ENCODE assay signal across 8 cellular contexts in genomic region chr1:201495447-201496295, GRCh38. TPM values are rescaled to one million over a fixed set of nuclear protein-coding genes. Genes with fewer than 3 reads are reported as not detected.
DNase-seq lines count a peak whose midpoint lies in the region; ATAC-seq and TF ChIP-seq lines count a peak whose summit lies in the region.

No MANE protein-coding gene starts in this region.

- peak overlapping the region; percentile 100 for H3K27ac Mint-ChIP-seq in mesothelial cell of epicardium

- WGBS in thymus, result 96% methylated on average over 12 of the region's 12 CpGs

- H3K4me3 ChIP-seq in epithelial cell of esophagus (ENCODE audit: low read length) (no peak overlapping the region), thymus (ENCODE audit: low read length) (no peak overlapping the region)

- peak overlapping the region; percentile 9 for H3K4me3 Mint-ChIP-seq in mesothelial cell of epicardium

- H3K36me3 Mint-ChIP-seq in mesothelial cell of epicardium, result peaks cover 6% of the 10 kb centered on the region

- H3K4me1 Mint-ChIP-seq in mesothelial cell of epicardium, result peaks cover 70% of the 10 kb centered on the region

- H3K36me3 ChIP-seq in thymus (ENCODE audit: control insufficient read depth, insufficient read depth), result no peaks in the 10 kb centered on the region

- no peaks in the 10 kb centered on the region for H3K9me3 ChIP-seq in thymus (ENCODE audit: control insufficient read depth)

- peak overlapping the region; percentile 25 for H3K27ac ChIP-seq in thymus (ENCODE audit: low read depth)

- TF ChIP-seq CTCF in epithelial cell of esophagus (IDR thresholded peaks at IDR 0.05; ENCODE audit: insufficient read depth, low read depth, low read length, missing control alignments) (no peak), mesothelial cell of epicardium (IDR thresholded peaks at IDR 0.05; ENCODE audit: unreplicated experiment) (no peak)

- no peaks in the 10 kb centered on the region for H3K4me1 ChIP-seq in thymus (ENCODE audit: control insufficient read depth, insufficient read depth, low read length)

- no peaks in the 10 kb centered on the region for H3K27me3 Mint-ChIP-seq in mesothelial cell of epicardium (ENCODE audit: low read depth)

- peaks cover 5% of the 10 kb centered on the region for H3K9me3 Mint-ChIP-seq in mesothelial cell of epicardium

- no peaks in the 10 kb centered on the region for H3K27me3 ChIP-seq in thymus (ENCODE audit: control insufficient read depth, insufficient read depth)

- DNase-seq in NCI-H2171 treated with DMSO at 0.1 percent for 48 hours (lab: John Stamatoyannopoulos, UW), result peak; percentile 37
- DNase-seq in epithelial cell of esophagus (ENCODE audit: low read depth), result peak; percentile 78
- peak in 1 of 2 experiments; percentile 61 for DNase-seq in mesothelial cell of epicardium (ENCODE audit: low spot score in 2 of 2, unreplicated experiment in 2 of 2)
- no peak for DNase-seq in H4 (ENCODE audit: low spot score)
- DNase-seq in cerebellar cortex (ENCODE audit: low spot score), result no peak

- no peak for ATAC-seq in GM18519 (IDR thresholded peaks at IDR 0.05; ENCODE audit: low FRiP score, unreplicated experiment)
- ATAC-seq in GM18868 (IDR thresholded peaks at IDR 0.05; ENCODE audit: unreplicated experiment), result no peak

RNA-seq across cellular contexts. Expression of gene CSRP1, which starts 11.3 kb away (rescaled TPM):
- total RNA-seq in mesothelial cell of epicardium, result 10.4 to 11.4 TPM (median 10.7 TPM) in 3 replicates
- polyA plus RNA-seq in thymus, result 170 TPM
- total RNA-seq in H4 (2014; rRNA removed; shearing (Covaris generic)), result 402 and 518 TPM in 2 replicates

RNA-seq across cellular contexts. Expression of gene PHLDA3, which starts 26.7 kb away (rescaled TPM):
- total RNA-seq in mesothelial cell of epicardium, result 84.0 to 92.8 TPM (median 87.5 TPM) in 3 replicates
- polyA plus RNA-seq in thymus, result 31.7 TPM
- total RNA-seq in H4 (2014; rRNA removed; shearing (Covaris generic)), result 16.6 and 24.1 TPM in 2 replicates

RNA-seq across cellular contexts. Expression of gene NAV1, which starts 43.3 kb away (rescaled TPM):
- total RNA-seq in mesothelial cell of epicardium, result 88.8 to 95.9 TPM (median 95.4 TPM) in 3 replicates
- polyA plus RNA-seq in thymus, result 3.4 TPM
- 13.1 and 16.1 TPM in 2 replicates for total RNA-seq in H4 (2014; rRNA removed; shearing (Covaris generic))

Comparison
In these comparisons a context has a peak if more than half of its experiments do, and no peak if none do; other contexts are left out.
1. DNase-seq: peak in NCI-H2171 treated with DMSO at 0.1 percent for 48 hours (single experiment) and epithelial cell of esophagus (single experiment); none in H4 (single experiment) and cerebellar cortex (single experiment).
2. RNA of gene CSRP1, which starts 11.3 kb away (total RNA-seq): 402 to 518 TPM in H4; 10.4 to 11.4 TPM in mesothelial cell of epicardium; every median in the first group is over 10 times any median in the second.